Comparison of ENCODE assay signal across 12 cellular contexts in genomic region chr17:37813753-37814152, GRCh38.
A peak's percentile ranks its signal among the peaks of the same experiment; 100 is the strongest.
DNase-seq lines count a peak whose midpoint lies in the region; ATAC-seq and TF ChIP-seq lines count a peak whose summit lies in the region.
"Had no signal": no experiment of that assay in that cellular context is flagged by ENCODE, and none has a peak within 500 bp of the region (broad histone marks: within the 10 kb centered on the region; RNA-seq: fewer than 3 reads in every experiment).

No MANE protein-coding gene starts in this region.

- DNase-seq in EH (ENCODE audit: low read depth): peak; percentile 97
- DNase-seq in RPMI7951 (ENCODE audit: low read depth): peak; percentile 82
- peak; percentile 100 for DNase-seq in epithelial cell of proximal tubule (ENCODE audit: low read depth)
- DNase-seq in pons (ENCODE audit: low spot score): peak; percentile 4
- no peak for DNase-seq in stimulated activated CD4-positive, alpha-beta T cell treated with anti-CD3 and anti-CD28 coated beads, Interleukin-1b, Interleukin-23, amount 100 ng/mL, for 48 hours
- no peak for DNase-seq in mesothelial cell of epicardium (ENCODE audit: low spot score in 2 of 2, unreplicated experiment in 2 of 2)
- DNase-seq: Calu3; left colon; stimulated activated CD4-positive, alpha-beta T cell treated with anti-CD3 and anti-CD28 coated beads, Interleukin-15, amount 100 ng/mL, for 24 hours had no signal

- no peak overlapping the region for H3K27ac Mint-ChIP-seq in mesothelial cell of epicardium
- H3K27ac Mint-ChIP-seq: brain had no signal

- no peak for ATAC-seq in GM21737 (IDR thresholded peaks at IDR 0.05; ENCODE audit: unreplicated experiment)
- ATAC-seq in esophagus mucosa: no peak
- ATAC-seq: left colon had no signal

- no peaks in the 10 kb centered on the region for H3K4me1 Mint-ChIP-seq in mesothelial cell of epicardium
- H3K4me1 Mint-ChIP-seq: brain had no signal

- no peaks in the 10 kb centered on the region for H3K36me3 Mint-ChIP-seq in mesothelial cell of epicardium
- H3K36me3 Mint-ChIP-seq: brain had no signal

- peaks cover 10% of the 10 kb centered on the region for H3K9me3 Mint-ChIP-seq in mesothelial cell of epicardium

- peaks cover 20% of the 10 kb centered on the region for H3K27me3 Mint-ChIP-seq in mesothelial cell of epicardium (ENCODE audit: low read depth)

- no peak overlapping the region for H3K4me3 ChIP-seq in epithelial cell of proximal tubule (ENCODE audit: low read depth, low read length)

- no peak overlapping the region for H3K4me3 Mint-ChIP-seq in mesothelial cell of epicardium
- H3K4me3 Mint-ChIP-seq: brain had no signal

- TF ChIP-seq CTCF in epithelial cell of proximal tubule (conservative IDR thresholded peaks at IDR 0.05; ENCODE audit: low read depth, low read length) (no peak), mesothelial cell of epicardium (IDR thresholded peaks at IDR 0.05; ENCODE audit: unreplicated experiment) (no peak)

Comparison
In these comparisons a context has a peak if more than half of its experiments do, and no peak if none do; other contexts are left out.
1. DNase-seq: peak in EH (single experiment), RPMI7951 (single experiment), epithelial cell of proximal tubule (single experiment) and pons (single experiment); none in stimulated activated CD4-positive, alpha-beta T cell treated with anti-CD3 and anti-CD28 coated beads, Interleukin-1b, Interleukin-23, amount 100 ng/mL, for 48 hours (single experiment) and mesothelial cell of epicardium (0 of 2).